8 cellular contexts compared by ENCODE assay signal in genomic region chr17:39027037-39027436, GRCh38. TPM values are rescaled to one million over a fixed set of nuclear protein-coding genes. Genes with fewer than 3 reads are reported as not detected.
DNase-seq lines count a peak whose midpoint lies in the region; ATAC-seq and TF ChIP-seq lines count a peak whose summit lies in the region.

No MANE protein-coding gene starts in this region.

- ATAC-seq in left lobe of liver: peak; percentile 93
- peak; percentile 55 to 71 for ATAC-seq in stimulated activated naive B cell treated with anti-CD40 and anti-IgM and Interleukin-4, amounts not matched to agents 10 μg/mL and 1 μg/mL and 100 μg/mL, for 72 hours (replicated peaks)
- ATAC-seq in HG03521 (IDR thresholded peaks at IDR 0.05; ENCODE audit: unreplicated experiment): no peak
- ATAC-seq in GM21367 (IDR thresholded peaks at IDR 0.05; ENCODE audit: unreplicated experiment): no peak

- no peak for TF ChIP-seq POLR2A in breast epithelium (IDR thresholded peaks at IDR 0.05)

- H3K4me3 Mint-ChIP-seq in stimulated activated naive B cell treated with anti-CD40 and anti-IgM and Interleukin-4, amounts not matched to agents 10 μg/mL and 1 μg/mL and 100 μg/mL, for 72 hours: peak overlapping the region in 1 of 2 donors; percentile 25

- no peaks in the 10 kb centered on the region for H3K27me3 ChIP-seq in GM06990 (replicated peaks; ENCODE audit: control insufficient read depth, insufficient read depth, low read length)
- no peaks in the 10 kb centered on the region for H3K27me3 ChIP-seq in breast epithelium

- H3K4me3 ChIP-seq in GM06990 (replicated peaks; ENCODE audit: low read depth, low read length): no peak overlapping the region; the same call in 1 of the 2 replicates
- H3K4me3 ChIP-seq in breast epithelium: peak overlapping the region; percentile 45 to 73 (median 55)

- H3K27ac Mint-ChIP-seq in stimulated activated naive B cell treated with anti-CD40 and anti-IgM and Interleukin-4, amounts not matched to agents 10 μg/mL and 1 μg/mL and 100 μg/mL, for 72 hours: no peak overlapping the region

- DNase-seq in GM06990 (ENCODE audit: extremely low read depth, insufficient read length) (peak; percentile 17), NCI-H2196 (lab: John Stamatoyannopoulos, UW; ENCODE audit: unreplicated experiment) (peak; percentile 63), breast epithelium (ENCODE audit: low spot score in 2 of 2) (peak; percentile 40 to 74), left lobe of liver (ENCODE audit: low spot score) (peak; percentile 82), NCI-H524 treated with DMSO at 0.1 percent for 48 hours (lab: John Stamatoyannopoulos, UW) (no peak)
- DNase-seq in stimulated activated naive B cell treated with anti-CD40 and anti-IgM and Interleukin-4, amounts not matched to agents 10 μg/mL and 1 μg/mL and 100 μg/mL, for 72 hours: no peak

- TF ChIP-seq CTCF in GM06990 (IDR thresholded peaks at IDR 0.05; ENCODE audit: insufficient read depth, low read length, poor library complexity, severe bottlenecking): no peak
- no peak for TF ChIP-seq CTCF in breast epithelium (IDR thresholded peaks at IDR 0.05)

- H3K4me1 Mint-ChIP-seq in stimulated activated naive B cell treated with anti-CD40 and anti-IgM and Interleukin-4, amounts not matched to agents 10 μg/mL and 1 μg/mL and 100 μg/mL, for 72 hours: peaks cover 6 to 11% of the 10 kb centered on the region in 2 donors

- peaks cover 3 to 4% of the 10 kb centered on the region in 2 donors for H3K4me1 ChIP-seq in breast epithelium

- H3K9me3 ChIP-seq in breast epithelium: no peaks in the 10 kb centered on the region

- H3K27me3 Mint-ChIP-seq in stimulated activated naive B cell treated with anti-CD40 and anti-IgM and Interleukin-4, amounts not matched to agents 10 μg/mL and 1 μg/mL and 100 μg/mL, for 72 hours: peaks cover 33 to 38% of the 10 kb centered on the region in 2 donors

- H3K36me3 ChIP-seq in GM06990 (ENCODE audit: control insufficient read depth, insufficient read depth, low read length) (no peaks in the 10 kb centered on the region), breast epithelium (no peaks in the 10 kb centered on the region)

- H3K27ac ChIP-seq in breast epithelium: peak overlapping the region; percentile 55 to 64

- no peaks in the 10 kb centered on the region for H3K9me3 Mint-ChIP-seq in stimulated activated naive B cell treated with anti-CD40 and anti-IgM and Interleukin-4, amounts not matched to agents 10 μg/mL and 1 μg/mL and 100 μg/mL, for 72 hours

- peaks cover 0 to 3% of the 10 kb centered on the region in 2 donors for H3K36me3 Mint-ChIP-seq in stimulated activated naive B cell treated with anti-CD40 and anti-IgM and Interleukin-4, amounts not matched to agents 10 μg/mL and 1 μg/mL and 100 μg/mL, for 72 hours

- intact Hi-C loops in breast epithelium (cut with DNase I; ENCODE audit: low total_unique reads): no loop called here

RNA-seq across cellular contexts. Expression of gene FBXO47, which starts 59.8 kb away (rescaled TPM):
- not detected for total RNA-seq in breast epithelium
- 0.08 TPM for total RNA-seq in left lobe of liver

Comparison
In these comparisons a context has a peak if more than half of its experiments do, and no peak if none do; other contexts are left out.
1. DNase-seq: peak in GM06990 (single experiment), NCI-H2196 (single experiment), breast epithelium (2 of 2) and left lobe of liver (single experiment); none in stimulated activated naive B cell treated with anti-CD40 and anti-IgM and Interleukin-4, amounts not matched to agents 10 μg/mL and 1 μg/mL and 100 μg/mL, for 72 hours (single experiment) and NCI-H524 treated with DMSO at 0.1 percent for 48 hours (single experiment).
2. ATAC-seq: peak in left lobe of liver (single experiment) and stimulated activated naive B cell treated with anti-CD40 and anti-IgM and Interleukin-4, amounts not matched to agents 10 μg/mL and 1 μg/mL and 100 μg/mL, for 72 hours (2 of 2); none in HG03521 (single experiment) and GM21367 (single experiment).